Comparison of ENCODE assay signal across 13 cellular contexts in the genomic region with DNA sequence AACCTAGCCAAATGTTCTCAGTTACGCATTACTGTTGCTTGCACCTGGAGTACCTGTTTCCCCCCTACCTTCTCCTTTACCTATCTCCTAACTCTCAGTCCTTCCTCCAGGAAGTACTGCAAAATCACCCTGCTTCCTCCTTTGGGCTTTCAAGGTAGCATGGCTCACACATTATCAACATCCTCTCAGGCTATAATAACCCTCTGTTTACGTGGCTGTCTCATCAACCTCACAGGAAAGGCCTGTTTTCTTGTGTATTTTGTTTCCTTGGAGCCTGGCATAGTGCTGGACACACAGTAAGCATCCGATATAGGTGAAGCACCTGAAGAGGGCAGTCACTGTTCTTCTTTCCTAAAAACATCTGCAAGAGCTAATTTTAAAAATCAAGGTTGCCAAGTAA. TPM values are rescaled to one million over a fixed set of nuclear protein-coding genes. Genes with fewer than 3 reads are reported as not detected.
DNase-seq lines count a peak whose midpoint lies in the region; ATAC-seq and TF ChIP-seq lines count a peak whose summit lies in the region.
"Had no signal": no experiment of that assay in that cellular context is flagged by ENCODE, and none has a peak within 500 bp of the region (broad histone marks: within the 10 kb centered on the region; RNA-seq: fewer than 3 reads in every experiment).

No MANE protein-coding gene starts in this region.

- TF ChIP-seq CTCF in HFFc6 (IDR thresholded peaks at IDR 0.05), result no peak

- H3K27ac Mint-ChIP-seq in HFFc6 (peak overlapping the region; percentile 3), naive B cell (peak overlapping the region in 4 of 6 donors; percentile 20 to 98 (median 72))

- no peak for DNase-seq in HFFc6
- peak; percentile 28 for DNase-seq in NCI-H2196 treated with DMSO at 0.1 percent for 48 hours (lab: John Stamatoyannopoulos, UW; ENCODE audit: unreplicated experiment)
- no peak for DNase-seq in caudate nucleus (lab: John Stamatoyannopoulos, UW)
- no peak for DNase-seq in naive B cell
- DNase-seq in KBM-7, result no peak
- no peak for DNase-seq in G401 (ENCODE audit: low spot score)
- DNase-seq: activated gamma-delta T cell treated with Interleukin-2 at 50 U/mL for 16 hours, BE2C, NCI-H1694, NCI-H524, nucleus accumbens had no signal

- no peaks in the 10 kb centered on the region; the same call in 1 of the 2 replicates for H3K27me3 Mint-ChIP-seq in HFFc6 (ENCODE audit: insufficient read depth)
- H3K27me3 Mint-ChIP-seq in naive B cell, result no peaks in the 10 kb centered on the region

- in situ Hi-C loops in KBM-7 (cut with MboI; ENCODE audit: low pct_unique_long_range_greater_than_20kb, low sequenced_read_pairs), result no loop called here
- in situ Hi-C loops in G401 (cut with HindIII; ENCODE audit: low sequenced_read_pairs), result no loop called here

- H3K36me3 Mint-ChIP-seq in HFFc6 (ENCODE audit: low read depth), result peaks cover 28% of the 10 kb centered on the region
- peaks cover 21 to 22% of the 10 kb centered on the region in 2 donors for H3K36me3 Mint-ChIP-seq in naive B cell

- ATAC-seq in naive B cell (ENCODE audit: low read depth in 2 of 2) (no peak), HG03095 (IDR thresholded peaks at IDR 0.05; ENCODE audit: unreplicated experiment) (no peak)

- no peaks in the 10 kb centered on the region for H3K9me3 Mint-ChIP-seq in HFFc6
- no peaks in the 10 kb centered on the region for H3K9me3 Mint-ChIP-seq in naive B cell

- peaks cover 53% of the 10 kb centered on the region for H3K4me1 Mint-ChIP-seq in HFFc6 (ENCODE audit: low read depth)
- peaks cover 18 to 25% (median 22%) of the 10 kb centered on the region in 3 donors for H3K4me1 Mint-ChIP-seq in naive B cell

- peak overlapping the region; percentile 88 for H3K27ac ChIP-seq in caudate nucleus (ENCODE audit: low read depth, low read length)

- H3K4me3 Mint-ChIP-seq in HFFc6 (no peak overlapping the region), naive B cell (peak overlapping the region in 1 of 8 donors; percentile 58)

RNA-seq across cellular contexts. Expression of gene ANGPTL7, which starts 32.7 kb away (rescaled TPM):
- not detected for total RNA-seq in HFFc6 (2021; fragmentation: NEBNext Ultra II Directional; extraction: Animal tissue kit (Norgen Biotek cat#: 25700))
- polyA plus RNA-seq in naive B cell (ENCODE audit: low read depth in 6 of 6), result not detected
- total RNA-seq in G401 (2014; rRNA removed; shearing (Covaris generic)), result not detected in 2 replicates
- total RNA-seq: H1 had no signal
- polyA plus RNA-seq: H1 had no signal

RNA-seq across cellular contexts. Expression of gene EXOSC10, which starts 56.8 kb away (rescaled TPM):
- total RNA-seq in HFFc6 (2021; fragmentation: NEBNext Ultra II Directional; extraction: Animal tissue kit (Norgen Biotek cat#: 25700)), result 10 to 100 TPM; 40.1 to 49.4 (median 47.5) TPM
- polyA plus RNA-seq in naive B cell (ENCODE audit: low read depth in 6 of 6), result 10 to 100 TPM; 23.4 to 55.2 (median 41.4) TPM
- 42.5 and 61.7 TPM in 2 replicates for total RNA-seq in G401 (2014; rRNA removed; shearing (Covaris generic))
